In the genomic region with DNA sequence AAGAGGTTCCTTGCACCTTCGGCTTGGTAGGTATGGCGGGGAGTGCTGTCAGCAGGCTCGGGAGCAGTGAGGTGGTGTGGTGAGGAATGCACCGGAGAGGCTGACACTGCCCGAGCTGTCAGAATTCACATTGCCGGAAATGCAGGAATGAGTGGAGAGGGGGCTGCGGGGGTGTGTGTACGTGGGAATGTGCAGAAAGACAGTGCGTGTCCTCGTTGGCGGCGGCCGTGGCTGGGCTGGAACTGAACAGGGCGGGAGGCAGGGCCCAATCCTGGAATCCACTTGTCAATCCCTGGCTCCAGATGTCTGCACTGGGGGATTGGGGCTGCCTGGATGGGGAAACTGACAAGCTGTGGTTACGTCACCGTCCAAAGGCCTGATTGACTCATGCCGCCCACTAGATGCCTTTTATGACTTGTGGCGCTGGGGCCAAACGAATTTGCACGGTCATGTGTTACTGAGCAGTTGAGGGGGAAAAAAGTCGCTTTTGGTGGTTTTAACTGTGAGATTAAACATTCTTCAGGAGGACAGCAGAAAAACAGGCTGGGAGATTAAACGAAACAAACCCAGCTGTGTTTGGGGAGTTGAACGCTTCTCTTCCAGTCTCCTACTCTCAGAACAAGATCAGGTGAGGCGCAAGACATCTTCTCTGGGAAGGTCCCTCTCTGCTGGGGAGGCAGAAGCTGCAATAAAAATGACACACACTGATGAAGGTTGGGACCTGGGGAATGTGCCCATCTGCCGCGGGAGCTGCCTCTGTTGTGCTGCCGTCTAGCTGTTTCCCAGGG, we compare ENCODE assay signal across 12 cellular contexts.
DNase-seq lines count a peak whose midpoint lies in the region; ATAC-seq and TF ChIP-seq lines count a peak whose summit lies in the region.
"Had no signal": no experiment of that assay in that cellular context is flagged by ENCODE, and none has a peak within 500 bp of the region (broad histone marks: within the 10 kb centered on the region; RNA-seq: fewer than 3 reads in every experiment).

No MANE protein-coding gene starts in this region.

- H3K27me3 ChIP-seq in thoracic aorta (replicated peaks; ENCODE audit: insufficient read depth), result no peaks in the 10 kb centered on the region
- no peaks in the 10 kb centered on the region for H3K27me3 ChIP-seq in BE2C
- H3K27me3 ChIP-seq: spleen had no signal

- TF ChIP-seq CTCF in HFFc6 (IDR thresholded peaks at IDR 0.05), result peak; percentile 38; the same call in 1 of the 2 replicates
- no peak for TF ChIP-seq CTCF in thoracic aorta (IDR thresholded peaks at IDR 0.05)
- no peak for TF ChIP-seq CTCF in BE2C (IDR thresholded peaks at IDR 0.05; ENCODE audit: low read depth, low read length)

- H3K9me3 ChIP-seq in thoracic aorta (no peaks in the 10 kb centered on the region), BE2C (no peaks in the 10 kb centered on the region)
- H3K9me3 ChIP-seq: spleen had no signal

- peak overlapping the region; percentile 93 for H3K27ac Mint-ChIP-seq in HFFc6
- H3K27ac Mint-ChIP-seq: activated naive CD4-positive, alpha-beta T cell treated with anti-CD3 and anti-CD28 coated beads, Interleukin-2, amount 50 U/mL, for 24 hours; T-helper 1 cell treated with Interleukin-12 subunit alpha and Interleukin-12 subunit beta and Interleukin-4 antibody, amounts not matched to agents 30 μg/mL and 1 μg/mL, for 36 hours had no signal

- DNase-seq in HFFc6, result peak; percentile 83
- peak; percentile 92 for DNase-seq in astrocyte of the hippocampus (ENCODE audit: low read depth, low spot score)
- DNase-seq in kidney glomerular epithelial cell (lab: John Stamatoyannopoulos, UW), result peak; percentile 98
- DNase-seq in thoracic aorta (ENCODE audit: low spot score), result peak; percentile 43
- DNase-seq in GM19238 (ENCODE audit: insufficient read length, low spot score), result no peak
- DNase-seq in BE2C, result no peak
- DNase-seq in activated effector memory CD4-positive, alpha-beta T cell treated with Interleukin-2 at 50 U/mL for 16 hours, result no peak
- DNase-seq: NCI-H1092 treated with DMSO at 0.1 percent for 48 hours had no signal

- peak; percentile 39 for ATAC-seq in thoracic aorta (ENCODE audit: insufficient number of reproducible peaks, low FRiP score, low read depth)
- ATAC-seq in GM18870 (IDR thresholded peaks at IDR 0.05; ENCODE audit: unreplicated experiment), result no peak

- H3K27me3 Mint-ChIP-seq in HFFc6 (ENCODE audit: insufficient read depth), result peaks cover 10% of the 10 kb centered on the region
- H3K27me3 Mint-ChIP-seq: activated naive CD4-positive, alpha-beta T cell treated with anti-CD3 and anti-CD28 coated beads, Interleukin-2, amount 50 U/mL, for 24 hours had no signal

- H3K4me3 ChIP-seq in thoracic aorta (no peak overlapping the region), BE2C (ENCODE audit: low read depth, low read length) (no peak overlapping the region)
- H3K4me3 ChIP-seq: spleen had no signal

- peak overlapping the region; percentile 78 for H3K4me3 Mint-ChIP-seq in HFFc6
- H3K4me3 Mint-ChIP-seq: activated naive CD4-positive, alpha-beta T cell treated with anti-CD3 and anti-CD28 coated beads, Interleukin-2, amount 50 U/mL, for 24 hours; T-helper 1 cell treated with Interleukin-12 subunit alpha and Interleukin-12 subunit beta and Interleukin-4 antibody, amounts not matched to agents 30 μg/mL and 1 μg/mL, for 36 hours had no signal

- peaks cover 43% of the 10 kb centered on the region for H3K4me1 Mint-ChIP-seq in HFFc6 (ENCODE audit: low read depth)
- H3K4me1 Mint-ChIP-seq: activated naive CD4-positive, alpha-beta T cell treated with anti-CD3 and anti-CD28 coated beads, Interleukin-2, amount 50 U/mL, for 24 hours had no signal

- no peaks in the 10 kb centered on the region for H3K9me3 Mint-ChIP-seq in HFFc6
- H3K9me3 Mint-ChIP-seq: activated naive CD4-positive, alpha-beta T cell treated with anti-CD3 and anti-CD28 coated beads, Interleukin-2, amount 50 U/mL, for 24 hours; T-helper 1 cell treated with Interleukin-12 subunit alpha and Interleukin-12 subunit beta and Interleukin-4 antibody, amounts not matched to agents 30 μg/mL and 1 μg/mL, for 36 hours had no signal

- no peaks in the 10 kb centered on the region for H3K36me3 Mint-ChIP-seq in HFFc6 (ENCODE audit: low read depth)
- H3K36me3 Mint-ChIP-seq: activated naive CD4-positive, alpha-beta T cell treated with anti-CD3 and anti-CD28 coated beads, Interleukin-2, amount 50 U/mL, for 24 hours had no signal

- H3K4me1 ChIP-seq in thoracic aorta (ENCODE audit: control insufficient read depth in 1 of 2, low read depth in 2 of 2) (peaks cover 1 to 25% of the 10 kb centered on the region in 2 donors), BE2C (no peaks in the 10 kb centered on the region)

- H3K36me3 ChIP-seq in thoracic aorta, result no peaks in the 10 kb centered on the region
- H3K36me3 ChIP-seq in BE2C, result no peaks in the 10 kb centered on the region
- H3K36me3 ChIP-seq: spleen had no signal

- H3K27ac ChIP-seq in thoracic aorta, result peak overlapping the region in 1 of 2 donors; percentile 22
- H3K27ac ChIP-seq: spleen had no signal

Comparison
In these comparisons a context has a peak if more than half of its experiments do, and no peak if none do; other contexts are left out.
1. DNase-seq: peak in HFFc6 (single experiment), astrocyte of the hippocampus (single experiment), kidney glomerular epithelial cell (single experiment) and thoracic aorta (single experiment); none in GM19238 (single experiment), BE2C (single experiment) and activated effector memory CD4-positive, alpha-beta T cell treated with Interleukin-2 at 50 U/mL for 16 hours (single experiment).